In the genomic region with DNA sequence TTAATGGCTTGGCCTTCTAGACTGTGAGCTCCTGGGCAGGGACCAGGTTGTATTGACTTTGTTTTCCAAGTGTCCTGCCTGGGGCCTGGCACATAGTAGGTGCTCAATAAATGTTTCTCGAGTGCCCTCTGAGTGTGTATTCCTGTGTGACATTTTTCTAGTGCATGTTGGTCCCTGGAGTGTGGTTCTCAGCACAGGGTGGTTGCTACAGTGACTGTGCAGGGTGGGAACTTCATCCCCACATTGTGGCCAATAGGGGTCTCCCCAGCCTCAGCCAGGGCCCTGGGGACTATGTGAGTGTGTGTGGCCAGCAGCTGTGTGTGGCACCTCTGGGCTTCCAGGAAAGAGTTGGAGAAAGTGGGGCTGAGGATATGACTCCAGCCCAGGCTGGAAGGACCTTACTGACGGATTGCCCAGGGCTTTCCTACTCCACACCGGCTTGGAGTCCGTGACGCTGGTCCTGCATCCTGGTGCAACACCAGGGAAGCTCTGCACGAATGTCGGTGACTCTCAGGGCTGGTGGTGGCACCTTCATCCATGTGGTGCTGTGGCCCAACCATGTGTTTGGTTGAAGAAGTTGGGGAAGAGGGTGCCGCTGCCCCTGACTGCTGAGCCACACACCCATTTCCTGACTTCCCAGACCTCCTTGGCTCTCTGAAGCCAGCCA, we compare ENCODE assay signal across 9 cellular contexts. TPM values are rescaled to one million over a fixed set of nuclear protein-coding genes. Genes with fewer than 3 reads are reported as not detected.
DNase-seq lines count a peak whose midpoint lies in the region; ATAC-seq, FAIRE-seq and TF ChIP-seq lines count a peak whose summit lies in the region.
"Had no signal": no experiment of that assay in that cellular context is flagged by ENCODE, and none has a peak within 500 bp of the region (broad histone marks: within the 10 kb centered on the region; RNA-seq: fewer than 3 reads in every experiment).

No MANE protein-coding gene starts in this region.

- POLR2A ChIA-PET in AG04449 (lab: Yijun Ruan, JAX): interaction anchor here (1.6 kb wide), 1 partner anchor 9 kb away, joined by 4 read pairs; a partner anchor contains a TSS
- POLR2A ChIA-PET in CD8-positive, alpha-beta memory T cell (lab: Charles Lee): no interaction called here

- H3K4me1 Mint-ChIP-seq in CD8-positive, alpha-beta memory T cell: no peaks in the 10 kb centered on the region

- H3K9me3 ChIP-seq in SJCRH30 (replicated peaks) (no peaks in the 10 kb centered on the region), vagina (no peaks in the 10 kb centered on the region)
- no peaks in the 10 kb centered on the region for H3K9me3 ChIP-seq in CD8-positive, alpha-beta memory T cell (ENCODE audit: low read length)

- CTCF ChIA-PET in AG04449 (lab: Yijun Ruan, JAX): interaction anchor here (0.9 to 21.2 kb wide), 6 partner anchors 8 to 351 kb away, joined by 3 to 639 read pairs (median 4); a partner anchor contains a TSS
- CTCF ChIA-PET in CD8-positive, alpha-beta memory T cell (lab: Charles Lee): no interaction called here

- H3K27ac Mint-ChIP-seq in CD8-positive, alpha-beta memory T cell: peak overlapping the region in 1 of 8 donors; percentile 5

- peaks cover 0 to 16% (median 3%) of the 10 kb centered on the region in 3 donors for H3K36me3 Mint-ChIP-seq in CD8-positive, alpha-beta memory T cell

- no peak for DNase-seq in AG04449 (ENCODE audit: low read depth, low spot score)
- peak; percentile 80 to 84 for DNase-seq in SJCRH30
- DNase-seq in left cardiac atrium: no peak
- no peak for DNase-seq in CD8-positive, alpha-beta memory T cell
- no peak for DNase-seq in RCC 7860 (ENCODE audit: low spot score)
- DNase-seq in vagina (ENCODE audit: extremely low spot score in 2 of 2): no peak
- DNase-seq: NCI-H524 treated with DMSO at 0.1 percent for 48 hours had no signal

- H3K4me1 ChIP-seq in SJCRH30: no peaks in the 10 kb centered on the region
- no peaks in the 10 kb centered on the region for H3K4me1 ChIP-seq in CD8-positive, alpha-beta memory T cell (ENCODE audit: insufficient read depth, low read length)
- H3K4me1 ChIP-seq in vagina: no peaks in the 10 kb centered on the region

- H3K36me3 ChIP-seq in SJCRH30 (peaks cover 7% of the 10 kb centered on the region; the same call in 1 of the 2 replicates), vagina (peaks cover 0 to 11% of the 10 kb centered on the region in 2 donors)
- H3K36me3 ChIP-seq in CD8-positive, alpha-beta memory T cell (ENCODE audit: insufficient read depth, low read length): no peaks in the 10 kb centered on the region

- no peaks in the 10 kb centered on the region for H3K27me3 Mint-ChIP-seq in CD8-positive, alpha-beta memory T cell

- ATAC-seq in left cardiac atrium (peak; percentile 41 to 54), GM21529 (IDR thresholded peaks at IDR 0.05; ENCODE audit: unreplicated experiment) (no peak)

- no peak overlapping the region for H3K4me3 ChIP-seq in AG04449 (ENCODE audit: low read depth, low read length)
- no peak overlapping the region for H3K4me3 ChIP-seq in SJCRH30
- H3K4me3 ChIP-seq in CD8-positive, alpha-beta memory T cell (ENCODE audit: low read length): no peak overlapping the region
- no peak overlapping the region for H3K4me3 ChIP-seq in vagina

- no peaks in the 10 kb centered on the region for H3K27me3 ChIP-seq in SJCRH30
- no peaks in the 10 kb centered on the region for H3K27me3 ChIP-seq in CD8-positive, alpha-beta memory T cell (ENCODE audit: insufficient read depth, low read length, poor library complexity, severe bottlenecking)
- no peaks in the 10 kb centered on the region for H3K27me3 ChIP-seq in vagina

- intact Hi-C loops in left cardiac atrium (cut with DNase I): no loop called here
- intact Hi-C loops in vagina (cut with DNase I): no loop called here

- no peaks in the 10 kb centered on the region for H3K9me3 Mint-ChIP-seq in CD8-positive, alpha-beta memory T cell

- TF ChIP-seq CTCF in AG04449 (IDR thresholded peaks at IDR 0.05; ENCODE audit: insufficient read depth, low read length, missing control alignments) (peak; percentile 46), GM12873 (IDR thresholded peaks at IDR 0.05; ENCODE audit: insufficient read depth, low read depth, low read length, missing control alignments) (peak; percentile 52), vagina (IDR thresholded peaks at IDR 0.05) (no peak)

- H3K27ac ChIP-seq in SJCRH30 (no peak overlapping the region), vagina (no peak overlapping the region)
- H3K27ac ChIP-seq in CD8-positive, alpha-beta memory T cell (ENCODE audit: low read depth, low read length): no peak overlapping the region

- FAIRE-seq in RCC 7860 (lab: Jason Lieb, UNC): no peak

- TF ChIP-seq POLR2A in vagina (IDR thresholded peaks at IDR 0.05): no peak

- no peak overlapping the region for H3K4me3 Mint-ChIP-seq in CD8-positive, alpha-beta memory T cell

RNA-seq across cellular contexts. Expression of a gene that starts 9.0 kb away (rescaled TPM):
- total RNA-seq in SJCRH30 (2014; rRNA removed; shearing (Covaris generic)): 20.7 and 23.4 TPM in 2 replicates
- total RNA-seq in left cardiac atrium (10 to 100 TPM; 33.5 to 37.5 TPM), vagina (35.6 TPM)
- 10 to 100 TPM; 34.5 to 38.0 TPM for total RNA-seq in CD8-positive, alpha-beta memory T cell
- polyA plus RNA-seq in CD8-positive, alpha-beta memory T cell: 72.5 TPM

RNA-seq across cellular contexts. Expression of a gene that starts 16.7 kb away (rescaled TPM):
- 61.6 and 63.7 TPM in 2 replicates for total RNA-seq in SJCRH30 (2014; rRNA removed; shearing (Covaris generic))
- total RNA-seq in left cardiac atrium: 10 to 100 TPM; 13.3 to 13.5 TPM
- 10 to 100 TPM; 38.7 to 41.4 TPM for total RNA-seq in CD8-positive, alpha-beta memory T cell
- 1.4 TPM for polyA plus RNA-seq in CD8-positive, alpha-beta memory T cell
- total RNA-seq in vagina: 6.6 TPM

Comparison
In these comparisons a context has a peak if more than half of its experiments do, and no peak if none do; other contexts are left out.
1. DNase-seq: peak in SJCRH30 (2 of 2); none in AG04449 (single experiment), left cardiac atrium (single experiment), CD8-positive, alpha-beta memory T cell (0 of 5), RCC 7860 (single experiment) and vagina (0 of 2).
2. CTCF ChIP-seq: peak in AG04449 (single experiment) and GM12873 (single experiment); none in vagina (0 of 3).